In the genomic region with DNA sequence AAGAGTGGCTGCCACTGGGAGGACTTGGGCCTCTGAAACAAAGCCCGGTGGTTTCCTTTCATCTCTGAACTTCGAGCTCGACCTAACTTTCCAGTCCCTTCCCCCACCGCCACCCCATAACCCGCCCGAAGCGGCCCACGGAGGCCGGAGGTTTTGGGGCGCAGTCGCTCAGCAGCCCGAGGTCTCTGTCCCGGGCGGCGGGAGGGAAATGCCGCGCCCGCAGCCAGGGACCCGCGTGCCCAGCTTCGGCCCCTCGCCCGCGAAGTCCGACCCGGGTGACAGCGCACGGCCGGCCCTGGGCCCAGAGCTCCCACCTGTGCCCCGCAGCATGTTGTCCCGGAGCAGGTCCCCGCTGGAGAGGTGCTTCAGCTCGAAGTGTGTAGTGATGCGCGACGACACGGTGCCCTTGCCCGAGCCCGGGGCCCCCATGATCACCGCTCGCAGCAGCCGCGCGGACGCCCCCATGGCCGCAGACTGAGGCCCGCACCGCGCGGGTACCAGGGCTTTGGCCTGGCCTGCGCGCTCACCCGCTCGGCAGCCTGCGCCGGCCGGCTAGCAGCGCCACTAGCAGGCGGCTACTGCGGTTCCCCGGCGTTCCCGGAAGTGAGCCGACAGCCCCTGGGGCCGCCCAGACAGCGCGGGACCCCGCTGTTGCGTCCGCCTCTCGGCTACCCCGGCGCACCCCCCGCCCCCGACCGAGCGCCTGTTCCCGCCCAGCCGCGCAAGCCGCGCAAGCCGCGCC, we compare ENCODE assay signal across 8 cellular contexts. TPM values are rescaled to one million over a fixed set of nuclear protein-coding genes. Genes with fewer than 3 reads are reported as not detected.
DNase-seq lines count a peak whose midpoint lies in the region; ATAC-seq and TF ChIP-seq lines count a peak whose summit lies in the region.

A gene (minus strand): TSS at position 580 of the 742 bp plus-strand sequence. CDS start 115 bp downstream, at position 465.

- peak within 1 kb of the TSS; percentile 93 for H3K27ac Mint-ChIP-seq in activated CD4-positive, alpha-beta T cell treated with anti-CD3 and anti-CD28 coated beads for 36 hours

- ATAC-seq in GM18873 (IDR thresholded peaks at IDR 0.05; ENCODE audit: low FRiP score, unreplicated experiment) = peak; percentile 73
- ATAC-seq in HG03108 (IDR thresholded peaks at IDR 0.05; ENCODE audit: unreplicated experiment) = peak; percentile 86
- peak; percentile 87 for ATAC-seq in activated CD4-positive, alpha-beta T cell treated with anti-CD3 and anti-CD28 coated beads for 36 hours

- peaks cover 40% of the 10 kb centered on the region for H3K4me1 Mint-ChIP-seq in activated CD4-positive, alpha-beta T cell treated with anti-CD3 and anti-CD28 coated beads for 36 hours

- TF ChIP-seq CTCF in AG09319 (IDR thresholded peaks at IDR 0.05; ENCODE audit: low read depth, low read length) (peak; percentile 26), choroid plexus epithelial cell (conservative IDR thresholded peaks at IDR 0.05; ENCODE audit: low read depth, low read length) (peak; percentile 32)

- H3K27me3 Mint-ChIP-seq in activated CD4-positive, alpha-beta T cell treated with anti-CD3 and anti-CD28 coated beads for 36 hours = no peaks in the 10 kb centered on the region

- peak; percentile 68 for DNase-seq in AG09319 (ENCODE audit: extremely low read depth, low read depth)
- peak; percentile 90 for DNase-seq in NCI-H345 (lab: John Stamatoyannopoulos, UW)
- peak; percentile 91 for DNase-seq in activated CD4-positive, alpha-beta T cell treated with anti-CD3 and anti-CD28 coated beads for 36 hours
- DNase-seq in choroid plexus epithelial cell (ENCODE audit: low read depth) = peak; percentile 92
- peak; percentile 87 for DNase-seq in kidney tubule cell (ENCODE audit: low spot score)
- DNase-seq in stimulated activated CD4-positive, alpha-beta T cell treated with anti-CD3 and anti-CD28 coated beads, Interleukin-1b, Interleukin-23, amount 100 ng/mL, for 24 hours (ENCODE audit: low read depth in 4 of 4, low spot score in 1 of 4) = peak; percentile 47 to 85 (median 66)

- H3K4me3 Mint-ChIP-seq in activated CD4-positive, alpha-beta T cell treated with anti-CD3 and anti-CD28 coated beads for 36 hours = peak within 1 kb of the TSS; percentile 88

- peak within 1 kb of the TSS; percentile 84 for H3K4me3 ChIP-seq in choroid plexus epithelial cell (ENCODE audit: low read depth, low read length)

- intact Hi-C loops in activated CD4-positive, alpha-beta T cell treated with anti-CD3 and anti-CD28 coated beads for 36 hours (cut with DNase I, micrococcal nuclease) = loop anchor here (1.0 to 10.0 kb wide), 8 partner anchors 52 to 697 kb away; a partner anchor contains a TSS

- H3K9me3 Mint-ChIP-seq in activated CD4-positive, alpha-beta T cell treated with anti-CD3 and anti-CD28 coated beads for 36 hours (ENCODE audit: low read depth) = no peaks in the 10 kb centered on the region

- CTCF ChIA-PET in activated CD4-positive, alpha-beta T cell treated with anti-CD3 and anti-CD28 coated beads for 36 hours (lab: Charles Lee) = interaction anchor here (0.6 to 2.1 kb wide), 9 partner anchors 18 to 718 kb away, joined by 3 to 8 read pairs (median 3); a partner anchor contains a TSS

- H3K36me3 Mint-ChIP-seq in activated CD4-positive, alpha-beta T cell treated with anti-CD3 and anti-CD28 coated beads for 36 hours (ENCODE audit: low read depth) = peaks cover 6% of the 10 kb centered on the region

- POLR2A ChIA-PET in activated CD4-positive, alpha-beta T cell treated with anti-CD3 and anti-CD28 coated beads for 36 hours (lab: Charles Lee) = interaction anchor here (0.6 to 1.2 kb wide), 3 partner anchors 60 to 233 kb away, joined by 3 to 4 read pairs (median 3); a partner anchor contains a TSS

RNA-seq across cellular contexts. Expression of the gene that starts here (rescaled TPM):
- 10 to 100 TPM; 32.6 to 41.0 TPM for total RNA-seq in activated CD4-positive, alpha-beta T cell treated with anti-CD3 and anti-CD28 coated beads for 36 hours

Comparison
In these comparisons a context has a peak if more than half of its experiments do, and no peak if none do; other contexts are left out.
1. Peak in every context shown above with its lines: DNase-seq, ATAC-seq and H3K4me3 ChIP-seq.